Comparison of ENCODE assay signal across 1 cellular context in the genomic region with DNA sequence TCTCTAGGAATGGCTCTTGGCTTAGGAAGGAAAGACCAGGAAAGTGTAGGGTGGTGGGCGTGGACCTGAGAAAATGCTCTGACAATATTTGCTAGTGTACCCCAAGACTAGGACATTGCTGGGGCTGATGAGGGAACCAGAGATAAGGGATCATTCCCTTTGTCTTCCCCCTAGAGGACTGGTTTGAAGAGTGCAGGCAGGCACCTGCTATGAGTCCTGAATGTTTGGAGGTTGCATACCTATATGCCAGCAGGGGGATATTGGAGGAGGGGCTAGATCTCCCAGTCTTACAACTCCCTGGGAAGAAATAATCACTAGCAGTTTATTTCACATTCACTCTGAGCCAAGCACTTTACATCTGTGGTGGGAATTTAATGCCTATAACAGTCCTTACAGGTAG.
TF ChIP-seq lines count a peak whose summit lies in the region.

No MANE protein-coding gene starts in this region.

TF ChIP-seq in GM23338, 12 proteins besides CTCF, POLR2A, EP300 and RAD21:
- 0 out of 2 replicates have a peak, but pooled peaks have one; percentile 35 for TF ChIP-seq ZNF462 (CRISPR knock-in tag; IDR thresholded peaks at IDR 0.05)
- no peak for TF ChIP-seq ZNF114 (CRISPR knock-in tag; IDR thresholded peaks at IDR 0.05)
- TF ChIP-seq JUNB (IDR thresholded peaks at IDR 0.05; ENCODE audit: unreplicated experiment), result no peak
